Comparison of ENCODE assay signal across 1 cellular context in genomic region chr22:49196046-49196511, GRCh38.
TF ChIP-seq lines count a peak whose summit lies in the region.

No MANE protein-coding gene starts in this region.

TF ChIP-seq in WTC11, 78 proteins besides CTCF, POLR2A, EP300 and RAD21 (continued from another document):
- TF ChIP-seq, protein P1, sequence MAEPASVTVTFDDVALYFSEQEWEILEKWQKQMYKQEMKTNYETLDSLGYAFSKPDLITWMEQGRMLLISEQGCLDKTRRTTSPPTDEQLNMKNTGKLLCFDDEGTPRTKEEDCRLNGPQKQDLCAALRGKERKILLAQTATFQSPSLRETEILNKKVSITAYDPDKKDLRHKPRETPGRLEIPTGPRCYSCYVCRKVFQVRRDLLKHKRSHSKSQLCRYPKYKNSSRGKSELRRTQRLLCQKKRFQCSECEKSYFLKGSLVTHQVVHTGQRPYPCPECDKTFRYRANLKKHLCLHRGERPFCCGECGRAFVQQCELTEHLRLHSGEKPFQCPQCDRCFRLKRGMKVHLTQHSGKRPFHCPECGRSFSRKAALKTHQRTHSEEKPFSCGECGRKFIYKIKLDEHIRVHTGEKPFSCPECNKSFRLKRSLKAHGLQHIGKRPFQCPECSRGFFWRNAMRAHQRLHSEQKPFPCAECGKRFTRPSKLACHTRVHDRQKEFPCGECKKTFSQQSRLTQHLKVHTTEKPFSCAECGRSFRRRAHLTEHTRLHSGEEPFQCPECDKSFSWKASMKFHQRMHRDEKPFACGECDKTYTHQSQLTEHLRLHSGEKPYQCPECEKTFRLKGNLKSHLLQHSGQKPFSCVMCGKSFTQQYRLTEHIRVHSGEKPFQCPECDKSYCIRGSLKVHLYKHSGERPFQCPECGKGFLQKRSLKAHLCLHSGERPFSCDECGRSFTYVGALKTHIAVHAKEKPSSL (CRISPR knock-in tag; conservative IDR thresholded peaks at IDR 0.05), result no peak
- TF ChIP-seq RORB (CRISPR knock-in tag; IDR thresholded peaks at IDR 0.05) (no peak), IRF2 (CRISPR knock-in tag; IDR thresholded peaks at IDR 0.05; ENCODE audit: borderline replicate concordance, low read depth) (no peak), CREM (CRISPR knock-in tag; IDR thresholded peaks at IDR 0.05) (no peak), NFYB (CRISPR knock-in tag; conservative IDR thresholded peaks at IDR 0.05; ENCODE audit: low read depth) (no peak)
- TF ChIP-seq, protein P2, sequence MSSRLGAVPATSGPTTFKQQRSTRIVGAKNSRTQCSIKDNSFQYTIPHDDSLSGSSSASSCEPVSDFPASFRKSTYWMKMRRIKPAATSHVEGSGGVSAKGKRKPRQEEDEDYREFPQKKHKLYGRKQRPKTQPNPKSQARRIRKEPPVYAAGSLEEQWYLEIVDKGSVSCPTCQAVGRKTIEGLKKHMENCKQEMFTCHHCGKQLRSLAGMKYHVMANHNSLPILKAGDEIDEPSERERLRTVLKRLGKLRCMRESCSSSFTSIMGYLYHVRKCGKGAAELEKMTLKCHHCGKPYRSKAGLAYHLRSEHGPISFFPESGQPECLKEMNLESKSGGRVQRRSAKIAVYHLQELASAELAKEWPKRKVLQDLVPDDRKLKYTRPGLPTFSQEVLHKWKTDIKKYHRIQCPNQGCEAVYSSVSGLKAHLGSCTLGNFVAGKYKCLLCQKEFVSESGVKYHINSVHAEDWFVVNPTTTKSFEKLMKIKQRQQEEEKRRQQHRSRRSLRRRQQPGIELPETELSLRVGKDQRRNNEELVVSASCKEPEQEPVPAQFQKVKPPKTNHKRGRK (CRISPR knock-in tag; IDR thresholded peaks at IDR 0.05; ENCODE audit: borderline replicate concordance), result no peak
- TF ChIP-seq, protein P3, sequence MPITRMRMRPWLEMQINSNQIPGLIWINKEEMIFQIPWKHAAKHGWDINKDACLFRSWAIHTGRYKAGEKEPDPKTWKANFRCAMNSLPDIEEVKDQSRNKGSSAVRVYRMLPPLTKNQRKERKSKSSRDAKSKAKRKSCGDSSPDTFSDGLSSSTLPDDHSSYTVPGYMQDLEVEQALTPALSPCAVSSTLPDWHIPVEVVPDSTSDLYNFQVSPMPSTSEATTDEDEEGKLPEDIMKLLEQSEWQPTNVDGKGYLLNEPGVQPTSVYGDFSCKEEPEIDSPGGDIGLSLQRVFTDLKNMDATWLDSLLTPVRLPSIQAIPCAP (CRISPR knock-in tag; IDR thresholded peaks at IDR 0.05), result no peak
